Comparison of ENCODE assay signal across 2 cellular contexts in genomic region chr21:45227735-45228134, GRCh38.
TF ChIP-seq lines count a peak whose summit lies in the region.

No MANE protein-coding gene starts in this region.

TF ChIP-seq in SK-N-SH treated with all-trans-retinoic acid at 6 μM for 48 hours, 23 proteins besides CTCF, POLR2A, EP300 and RAD21 (continued from another document):
- TF ChIP-seq, protein P1, sequence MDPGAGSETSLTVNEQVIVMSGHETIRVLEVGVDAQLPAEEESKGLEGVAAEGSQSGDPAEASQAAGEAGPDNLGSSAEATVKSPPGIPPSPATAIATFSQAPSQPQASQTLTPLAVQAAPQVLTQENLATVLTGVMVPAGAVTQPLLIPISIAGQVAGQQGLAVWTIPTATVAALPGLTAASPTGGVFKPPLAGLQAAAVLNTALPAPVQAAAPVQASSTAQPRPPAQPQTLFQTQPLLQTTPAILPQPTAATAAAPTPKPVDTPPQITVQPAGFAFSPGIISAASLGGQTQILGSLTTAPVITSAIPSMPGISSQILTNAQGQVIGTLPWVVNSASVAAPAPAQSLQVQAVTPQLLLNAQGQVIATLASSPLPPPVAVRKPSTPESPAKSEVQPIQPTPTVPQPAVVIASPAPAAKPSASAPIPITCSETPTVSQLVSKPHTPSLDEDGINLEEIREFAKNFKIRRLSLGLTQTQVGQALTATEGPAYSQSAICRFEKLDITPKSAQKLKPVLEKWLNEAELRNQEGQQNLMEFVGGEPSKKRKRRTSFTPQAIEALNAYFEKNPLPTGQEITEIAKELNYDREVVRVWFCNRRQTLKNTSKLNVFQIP (CRISPR knock-in tag; IDR thresholded peaks at IDR 0.05; ENCODE audit: borderline replicate concordance, low read depth), result no peak
- TF ChIP-seq ZNF8 (CRISPR knock-in tag; IDR thresholded peaks at IDR 0.05) (no peak), ZFP3 (CRISPR knock-in tag; IDR thresholded peaks at IDR 0.05) (no peak), ZNF565 (CRISPR knock-in tag; conservative IDR thresholded peaks at IDR 0.05; ENCODE audit: low read depth) (no peak), CSRNP3 (CRISPR knock-in tag; IDR thresholded peaks at IDR 0.05) (no peak), ZNF70 (CRISPR knock-in tag; IDR thresholded peaks at IDR 0.05) (no peak), PATZ1 (CRISPR knock-in tag; IDR thresholded peaks at IDR 0.05; ENCODE audit: borderline replicate concordance) (no peak), TOX (CRISPR knock-in tag; IDR thresholded peaks at IDR 0.05; ENCODE audit: borderline replicate concordance) (no peak), CREB5 (CRISPR knock-in tag; IDR thresholded peaks at IDR 0.05; ENCODE audit: low read depth) (no peak), ESRRG (CRISPR knock-in tag; IDR thresholded peaks at IDR 0.05) (no peak), GLIS3 (CRISPR knock-in tag; IDR thresholded peaks at IDR 0.05) (no peak), ISL1 (CRISPR knock-in tag; IDR thresholded peaks at IDR 0.05) (no peak), ARNTL (CRISPR knock-in tag; IDR thresholded peaks at IDR 0.05; ENCODE audit: borderline replicate concordance, low read depth) (no peak), PPARA (CRISPR knock-in tag; IDR thresholded peaks at IDR 0.05; ENCODE audit: borderline replicate concordance) (no peak), ZC3H10 (CRISPR knock-in tag; IDR thresholded peaks at IDR 0.05) (no peak), BACH2 (CRISPR knock-in tag; IDR thresholded peaks at IDR 0.05; ENCODE audit: borderline replicate concordance) (no peak), TCF4 (CRISPR knock-in tag; IDR thresholded peaks at IDR 0.05; ENCODE audit: borderline replicate concordance) (no peak)

TF ChIP-seq in H1, 55 proteins besides CTCF, POLR2A, EP300 and RAD21 (continued from another document):
- TF ChIP-seq ZNF274 (IDR thresholded peaks at IDR 0.05; ENCODE audit: borderline replicate concordance, extremely low read depth, low read length), result no peak
- TF ChIP-seq SP1 (IDR thresholded peaks at IDR 0.05; ENCODE audit: low read depth, low read length), result no peak
- no peak for TF ChIP-seq MAFK (IDR thresholded peaks at IDR 0.05; ENCODE audit: low read depth, low read length)
